Comparison of ENCODE assay signal across 19 cellular contexts in the genomic region with DNA sequence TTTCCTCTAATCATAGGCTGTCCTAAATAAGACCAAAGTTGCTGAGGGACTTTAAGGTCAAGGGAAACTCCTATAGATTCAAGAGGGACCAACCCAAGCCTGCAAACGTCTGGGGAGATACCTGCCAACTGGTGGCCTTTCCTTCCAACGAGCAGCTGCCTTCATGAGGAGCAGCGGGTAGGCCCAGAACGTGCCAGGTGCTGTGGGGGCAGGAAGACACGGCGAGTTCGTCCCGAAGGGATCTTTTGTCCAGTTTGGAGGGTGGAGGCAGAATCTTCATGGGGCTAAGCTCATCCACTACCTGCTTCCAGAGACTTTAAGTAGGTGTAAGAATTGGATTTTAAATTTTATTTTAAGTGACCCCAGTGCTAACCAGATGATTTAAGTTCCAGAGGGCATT. TPM values are rescaled to one million over a fixed set of nuclear protein-coding genes. Genes with fewer than 3 reads are reported as not detected.
DNase-seq lines count a peak whose midpoint lies in the region; ATAC-seq and TF ChIP-seq lines count a peak whose summit lies in the region.
"Had no signal": no experiment of that assay in that cellular context is flagged by ENCODE, and none has a peak within 500 bp of the region (broad histone marks: within the 10 kb centered on the region; RNA-seq: fewer than 3 reads in every experiment).

No MANE protein-coding gene starts in this region.

- TF ChIP-seq CTCF in WERI-Rb-1 (IDR thresholded peaks at IDR 0.05; ENCODE audit: low read depth, low read length): no peak
- no peak for TF ChIP-seq CTCF in progenitor cell of endocrine pancreas (IDR thresholded peaks at IDR 0.05; ENCODE audit: unreplicated experiment)

- no peaks in the 10 kb centered on the region for H3K9me3 Mint-ChIP-seq in progenitor cell of endocrine pancreas (ENCODE audit: low read depth)
- H3K9me3 Mint-ChIP-seq: CD4-positive, alpha-beta T cell; CD8-positive, alpha-beta T cell had no signal

- H3K27me3 ChIP-seq in WERI-Rb-1 (ENCODE audit: insufficient read depth, low read depth, severe bottlenecking): no peaks in the 10 kb centered on the region
- H3K27me3 ChIP-seq: BLaER1 treated with 17β-estradiol and CSF1 and Interleukin-3, amounts not matched to agents 10 nM and 100 nM had no signal

- DNase-seq in NCI-H82 (lab: John Stamatoyannopoulos, UW) (peak; percentile 62), NCI-H82 treated with DMSO at 0.1 percent for 48 hours (lab: John Stamatoyannopoulos, UW; ENCODE audit: unreplicated experiment) (no peak), WERI-Rb-1 (peak; percentile 64), progenitor cell of endocrine pancreas (ENCODE audit: low spot score, unreplicated experiment) (no peak)
- DNase-seq in stimulated activated CD4-positive, alpha-beta T cell treated with anti-CD3 and anti-CD28 coated beads, Interleukin-4, amount 100 ng/mL, for 4 hours: no peak
- DNase-seq: AML-193; Caco-2; Calu3; CD4-positive, alpha-beta T cell; CD8-positive, alpha-beta T cell; DMS79 treated with DMSO at 0.1 percent for 48 hours; GF-D8 had no signal

- H3K36me3 ChIP-seq in WERI-Rb-1: no peaks in the 10 kb centered on the region
- H3K36me3 ChIP-seq: BLaER1 treated with 17β-estradiol and CSF1 and Interleukin-3, amounts not matched to agents 10 nM and 100 nM had no signal

- ATAC-seq in GM18498 (IDR thresholded peaks at IDR 0.05; ENCODE audit: unreplicated experiment): no peak
- ATAC-seq: A549; CD8-positive, alpha-beta T cell had no signal

- no peaks in the 10 kb centered on the region for H3K9me3 ChIP-seq in WERI-Rb-1 (ENCODE audit: severe bottlenecking)
- H3K9me3 ChIP-seq: A549; BLaER1 treated with 17β-estradiol and CSF1 and Interleukin-3, amounts not matched to agents 10 nM and 100 nM; Caco-2 had no signal

- H3K27ac ChIP-seq in WERI-Rb-1: no peak overlapping the region
- H3K27ac ChIP-seq: 22Rv1; A549; BLaER1 treated with 17β-estradiol and CSF1 and Interleukin-3, amounts not matched to agents 10 nM and 100 nM; C4-2B had no signal

- H3K27ac Mint-ChIP-seq in progenitor cell of endocrine pancreas: peak overlapping the region; percentile 7
- H3K27ac Mint-ChIP-seq: B cell; CD4-positive, alpha-beta T cell; CD8-positive, alpha-beta T cell had no signal

- no peak overlapping the region for H3K4me3 ChIP-seq in WERI-Rb-1 (ENCODE audit: low read depth, low read length)
- H3K4me3 ChIP-seq: A549; BLaER1 treated with 17β-estradiol and CSF1 and Interleukin-3, amounts not matched to agents 10 nM and 100 nM had no signal

- H3K36me3 Mint-ChIP-seq in progenitor cell of endocrine pancreas (ENCODE audit: insufficient read depth): no peaks in the 10 kb centered on the region
- H3K36me3 Mint-ChIP-seq: CD8-positive, alpha-beta T cell had no signal

- H3K4me3 Mint-ChIP-seq in progenitor cell of endocrine pancreas (ENCODE audit: low read depth): no peak overlapping the region
- H3K4me3 Mint-ChIP-seq: B cell; CD4-positive, alpha-beta T cell; CD8-positive, alpha-beta T cell had no signal

- H3K4me1 Mint-ChIP-seq in progenitor cell of endocrine pancreas (ENCODE audit: low read depth): peaks cover 3% of the 10 kb centered on the region
- H3K4me1 Mint-ChIP-seq: B cell had no signal

- H3K27me3 Mint-ChIP-seq in progenitor cell of endocrine pancreas: peaks cover 26% of the 10 kb centered on the region
- H3K27me3 Mint-ChIP-seq: B cell; CD4-positive, alpha-beta T cell had no signal

RNA-seq across cellular contexts. Expression of a gene that starts 26.0 kb away (rescaled TPM):
- 2.9 and 3.2 TPM in 2 replicates for total RNA-seq in progenitor cell of endocrine pancreas
- total RNA-seq: A172; B cell; Caco-2; CD4-positive, alpha-beta T cell; CD8-positive, alpha-beta T cell had no signal

RNA-seq across cellular contexts. Expression of a gene that starts 34.0 kb away (rescaled TPM):
- 0.13 TPM in 1 of 2 replicates, not detected in the other for total RNA-seq in progenitor cell of endocrine pancreas
- total RNA-seq: B cell; Caco-2; CD8-positive, alpha-beta T cell had no signal

RNA-seq across cellular contexts. Expression of a gene that starts 54.5 kb away (rescaled TPM):
- total RNA-seq in progenitor cell of endocrine pancreas: 5.6 and 8.4 TPM in 2 replicates
- total RNA-seq: A172; B cell; CD4-positive, alpha-beta T cell; CD8-positive, alpha-beta T cell had no signal

Comparison
In these comparisons a context has a peak if more than half of its experiments do, and no peak if none do; other contexts are left out.
1. DNase-seq: peak in NCI-H82 (single experiment) and WERI-Rb-1 (single experiment); none in NCI-H82 treated with DMSO at 0.1 percent for 48 hours (single experiment), progenitor cell of endocrine pancreas (single experiment) and stimulated activated CD4-positive, alpha-beta T cell treated with anti-CD3 and anti-CD28 coated beads, Interleukin-4, amount 100 ng/mL, for 4 hours (0 of 2).